12 cellular contexts compared by ENCODE assay signal in the genomic region with DNA sequence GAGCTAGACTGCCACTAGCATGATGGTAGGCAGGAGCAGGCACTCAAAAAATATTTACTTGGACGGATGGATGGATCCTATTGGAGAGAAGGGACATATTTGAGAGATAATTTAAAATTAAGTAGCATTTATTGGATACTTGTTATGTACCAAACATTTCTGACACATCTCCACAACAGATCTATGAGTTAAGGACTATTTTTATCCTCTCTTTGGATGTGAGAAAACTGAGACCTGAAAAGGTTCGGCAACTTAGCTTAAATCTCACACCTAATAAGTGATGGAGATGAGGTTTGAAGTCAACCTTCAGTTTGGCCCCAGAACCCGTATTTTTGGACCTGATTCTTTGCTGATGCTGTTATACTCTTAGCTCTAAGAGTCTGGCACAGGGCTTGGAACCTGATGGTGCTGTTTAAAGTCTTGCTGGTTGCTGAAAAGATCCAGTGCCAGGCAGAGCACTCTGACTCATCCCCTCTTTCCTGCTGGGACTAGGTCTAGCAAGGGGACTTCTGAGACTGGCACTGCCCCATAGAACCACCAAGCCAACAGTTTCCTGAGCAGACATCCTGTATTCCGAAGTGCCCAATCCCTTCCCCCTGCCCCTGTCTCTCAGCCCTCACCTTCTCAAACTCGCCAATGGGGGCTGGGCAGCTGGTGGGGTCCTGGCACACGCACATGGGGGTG. TPM values are rescaled to one million over a fixed set of nuclear protein-coding genes. Genes with fewer than 3 reads are reported as not detected.
DNase-seq lines count a peak whose midpoint lies in the region; ATAC-seq and TF ChIP-seq lines count a peak whose summit lies in the region.
"Had no signal": no experiment of that assay in that cellular context is flagged by ENCODE, and none has a peak within 500 bp of the region (broad histone marks: within the 10 kb centered on the region; RNA-seq: fewer than 3 reads in every experiment).

No MANE protein-coding gene starts in this region.

- no peaks in the 10 kb centered on the region for H3K27me3 ChIP-seq in breast epithelium
- no peaks in the 10 kb centered on the region for H3K27me3 ChIP-seq in skeletal muscle satellite cell (ENCODE audit: control insufficient read depth, insufficient read depth, low read length)

- H3K9me3 ChIP-seq in breast epithelium, result no peaks in the 10 kb centered on the region
- H3K9me3 ChIP-seq in skeletal muscle satellite cell (replicated peaks; ENCODE audit: low read length), result no peaks in the 10 kb centered on the region

- peak overlapping the region; percentile 58 for H3K9ac ChIP-seq in skeletal muscle satellite cell (ENCODE audit: low read depth, low read length)

- intact Hi-C loops in breast epithelium (cut with DNase I; ENCODE audit: low total_unique reads), result no loop called here

- H3K4me1 ChIP-seq in breast epithelium, result peaks cover 8 to 26% of the 10 kb centered on the region in 2 donors
- H3K4me1 ChIP-seq in skeletal muscle satellite cell (ENCODE audit: control insufficient read depth, insufficient read depth, low read length), result peaks cover 71% of the 10 kb centered on the region

- peak overlapping the region; percentile 79 to 95 for H3K27ac ChIP-seq in breast epithelium
- H3K27ac ChIP-seq: PC-9 had no signal

- H3K4me3 ChIP-seq in breast epithelium (no peak overlapping the region), skeletal muscle satellite cell (ENCODE audit: low read length) (no peak overlapping the region)
- H3K4me3 ChIP-seq: PC-9 had no signal

- DNase-seq in HT1080 (ENCODE audit: low read depth) (peak; percentile 87), breast epithelium (ENCODE audit: low spot score in 2 of 2) (no peak), iris pigment epithelial cell (ENCODE audit: low read depth) (peak; percentile 61), activated T-cell treated with anti-CD3 and anti-CD28 coated beads for 4 hours (no peak), foreskin melanocyte (no peak)
- no peak for DNase-seq in stimulated activated CD4-positive, alpha-beta T cell treated with anti-CD3 and anti-CD28 coated beads, Interleukin-1b, Interleukin-23, amount 100 ng/mL, for 48 hours
- DNase-seq: activated CD8-positive, alpha-beta T cell treated with anti-CD3 and anti-CD28 coated beads, Interleukin-2, amount 10 ng/mL, durations not matched to agents 7 days and 5 days; CD8-positive, alpha-beta T cell; NCI-H1436 treated with DMSO at 0.1 percent for 48 hours; PC-9 had no signal

- TF ChIP-seq CTCF in breast epithelium (IDR thresholded peaks at IDR 0.05), result no peak

- ATAC-seq in activated CD4-positive, CD25-positive, alpha-beta regulatory T cell treated with anti-CD3 and anti-CD28 coated beads, Interleukin-2, amount 50 U/mL, for 24 hours, result no peak
- ATAC-seq: activated CD8-positive, alpha-beta T cell treated with anti-CD3 and anti-CD28 coated beads, Interleukin-2, amount 10 ng/mL, durations not matched to agents 7 days and 5 days; CD8-positive, alpha-beta T cell had no signal

- H3K36me3 ChIP-seq in breast epithelium, result no peaks in the 10 kb centered on the region
- H3K36me3 ChIP-seq in skeletal muscle satellite cell (ENCODE audit: insufficient read depth, low read length), result peaks cover 97% of the 10 kb centered on the region

- peak overlapping the region; percentile 28 for H3K4me2 ChIP-seq in skeletal muscle satellite cell (ENCODE audit: low read length)
- H3K4me2 ChIP-seq: PC-9 had no signal

- TF ChIP-seq POLR2A in breast epithelium (IDR thresholded peaks at IDR 0.05), result no peak

RNA-seq across cellular contexts. Expression of a gene that starts 15.6 kb away (rescaled TPM):
- total RNA-seq in HT1080 (2014; rRNA removed; shearing (Covaris generic)), result 955 and 1,238 TPM in 2 replicates
- polyA plus RNA-seq in HT1080 (2015; cell fraction: cytosol; rRNA removed), result 969 and 1,116 TPM in 2 replicates
- 1,737 and 2,034 TPM in 2 replicates for polyA plus RNA-seq in HT1080 (2015; cell fraction: nucleus; rRNA removed)
- 1,000 to 10,000 TPM in 1 of 3 donors, 100 to 1,000 TPM in 2; 220 to 2,507 (median 295) TPM for total RNA-seq in breast epithelium
- total RNA-seq in skeletal muscle satellite cell (2012; rRNA removed), result 652 and 1,273 TPM in 2 replicates
- total RNA-seq: activated CD8-positive, alpha-beta T cell treated with anti-CD3 and anti-CD28 coated beads, Interleukin-2, amount 10 ng/mL, durations not matched to agents 7 days and 5 days had no signal

Comparison
In these comparisons a context has a peak if more than half of its experiments do, and no peak if none do; other contexts are left out.
1. DNase-seq: peak in HT1080 (single experiment) and iris pigment epithelial cell (single experiment); none in breast epithelium (0 of 2), stimulated activated CD4-positive, alpha-beta T cell treated with anti-CD3 and anti-CD28 coated beads, Interleukin-1b, Interleukin-23, amount 100 ng/mL, for 48 hours (single experiment), activated T-cell treated with anti-CD3 and anti-CD28 coated beads for 4 hours (single experiment) and foreskin melanocyte (single experiment).